ENCODE assay signal across 8 cellular contexts in the genomic region with DNA sequence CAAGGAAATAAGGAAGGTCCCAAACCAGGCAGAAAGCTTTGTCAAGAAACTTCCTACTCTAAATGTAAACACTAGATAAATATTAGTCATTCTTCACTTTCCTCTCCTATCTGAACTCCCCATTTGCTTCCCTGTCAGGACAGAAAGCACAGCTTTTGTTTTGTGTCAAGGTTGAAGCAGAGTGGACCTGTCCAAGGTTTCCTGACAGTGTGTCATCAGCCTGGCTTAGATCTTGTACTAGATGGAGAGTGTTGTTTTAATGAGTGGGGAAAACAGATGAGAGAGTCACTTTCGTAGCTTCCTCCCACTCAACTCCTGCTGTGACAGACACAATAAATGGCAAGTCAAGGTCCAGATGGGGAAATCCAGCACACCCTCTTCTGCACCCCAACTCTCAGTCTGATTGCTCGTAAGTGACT.
DNase-seq lines count a peak whose midpoint lies in the region; ATAC-seq, FAIRE-seq and TF ChIP-seq lines count a peak whose summit lies in the region.
"Not testable (repeated sequence)": the region's sequence is repeated elsewhere in the genome, so short reads cannot be mapped to it uniquely, and the experiment has no call there.

No MANE protein-coding gene starts in this region.

- not testable (repeated sequence) for H3F3A ChIP-seq in PC-3 (ENCODE audit: low read length, unreplicated experiment)

- not testable (repeated sequence) for H2AFZ ChIP-seq in PC-3 (ENCODE audit: low read length)

- H3K9me2 ChIP-seq in PC-3 (replicated peaks; ENCODE audit: low read length), result not testable (repeated sequence)

- H3K4me1 ChIP-seq in PC-3 (ENCODE audit: insufficient read depth, low read length); small intestine (ENCODE audit: control insufficient read depth in 2 of 2, insufficient read depth in 1 of 2, low read depth in 1 of 2, low read length in 1 of 2): not testable (repeated sequence)

- peaks cover 0 to 10% of the 10 kb centered on the region in 2 donors for H3K36me3 Mint-ChIP-seq in activated naive CD4-positive, alpha-beta T cell treated with anti-CD3 and anti-CD28 coated beads, Interleukin-2, amount 50 U/mL, for 72 hours

- not testable (repeated sequence) for H3K27me3 ChIP-seq in PC-3 (ENCODE audit: low read length); small intestine (ENCODE audit: control insufficient read depth in 2 of 2, insufficient read depth in 2 of 2, low read length in 2 of 2)

- not testable (repeated sequence) for TF ChIP-seq CTCF in PC-3 (conservative IDR thresholded peaks at IDR 0.05; ENCODE audit: low read depth, low read length); fibroblast of pulmonary artery (IDR thresholded peaks at IDR 0.05; ENCODE audit: low read length, missing control alignments)

- H3K27ac ChIP-seq in PC-3 (ENCODE audit: low read length), result not testable (repeated sequence)
- H3K27ac ChIP-seq in small intestine (ENCODE audit: low read depth in 1 of 2, low read length in 1 of 2), result peak overlapping the region in 1 of 2 donors; percentile 24

- H3K9me3 ChIP-seq in PC-3 (ENCODE audit: low read length); small intestine (ENCODE audit: control insufficient read depth, low read depth): not testable (repeated sequence)

- not testable (repeated sequence) for H3K9ac ChIP-seq in PC-3 (ENCODE audit: low read length)

- intact Hi-C loops in PC-3 (cut with micrococcal nuclease), result not testable (repeated sequence)

- DNase-seq in PC-3, result peak; percentile 20
- DNase-seq in activated naive CD4-positive, alpha-beta T cell treated with anti-CD3 and anti-CD28 coated beads, Interleukin-2, amount 50 U/mL, for 72 hours (ENCODE audit: low spot score in 2 of 2), result not testable (repeated sequence)
- peak; percentile 16 for DNase-seq in fibroblast of pulmonary artery (ENCODE audit: low read depth)
- DNase-seq in small intestine, result peak; percentile 47

- WGBS in small intestine, 3 donors, result 38 to 51% (median 48%) methylated on average over 1 of the region's 2 CpGs

- not testable (repeated sequence) for H3K79me2 ChIP-seq in PC-3 (ENCODE audit: low read length)

- H3K9me3 Mint-ChIP-seq in activated naive CD4-positive, alpha-beta T cell treated with anti-CD3 and anti-CD28 coated beads, Interleukin-2, amount 50 U/mL, for 72 hours, result not testable (repeated sequence)

- CTCF ChIA-PET in PC-3 (lab: Charles Lee), result not testable (repeated sequence)

- not testable (repeated sequence) for H3K36me3 ChIP-seq in PC-3 (ENCODE audit: low read depth, low read length); small intestine (ENCODE audit: control insufficient read depth in 2 of 2, insufficient read depth in 2 of 2, low read length in 2 of 2)

- not testable (repeated sequence) for H4K20me1 ChIP-seq in PC-3 (ENCODE audit: low read length)

- not testable (repeated sequence) for H3K27ac Mint-ChIP-seq in activated naive CD4-positive, alpha-beta T cell treated with anti-CD3 and anti-CD28 coated beads, Interleukin-2, amount 50 U/mL, for 72 hours

- H3K4me3 ChIP-seq in PC-3 (ENCODE audit: low read length); fibroblast of pulmonary artery (replicated peaks; ENCODE audit: low read depth, low read length); small intestine (ENCODE audit: low read depth in 1 of 2, low read length in 2 of 2): not testable (repeated sequence)

- H3K4me2 ChIP-seq in PC-3 (ENCODE audit: low read length), result not testable (repeated sequence)

- POLR2A ChIA-PET in PC-3 (lab: Charles Lee; ENCODE audit: unreplicated experiment), result not testable (repeated sequence)

- not testable (repeated sequence) for FAIRE-seq in small intestine (lab: Jason Lieb, UNC)

- ATAC-seq in GM18502 (IDR thresholded peaks at IDR 0.05; ENCODE audit: poor library complexity, unreplicated experiment) (peak; percentile 46), GM19463 (IDR thresholded peaks at IDR 0.05; ENCODE audit: unreplicated experiment) (peak; percentile 53), HG02623 (IDR thresholded peaks at IDR 0.05; ENCODE audit: unreplicated experiment) (peak; percentile 51), HG03039 (IDR thresholded peaks at IDR 0.05; ENCODE audit: unreplicated experiment) (peak; percentile 79), PC-3 (peak; percentile 96)
- peak; percentile 56 to 86 for ATAC-seq in activated naive CD4-positive, alpha-beta T cell treated with anti-CD3 and anti-CD28 coated beads, Interleukin-2, amount 50 U/mL, for 72 hours

- not testable (repeated sequence) for BruUV-seq in PC-3 (replicated peaks; lab: Mats Ljungman, UMichigan)

Comparison
In these comparisons a context has a peak if more than half of its experiments do, and no peak if none do; other contexts are left out.
1. ATAC-seq: peak in every context shown above with its lines; median percentile 96 in PC-3; 79 in HG03039; 71 in activated naive CD4-positive, alpha-beta T cell treated with anti-CD3 and anti-CD28 coated beads, Interleukin-2, amount 50 U/mL, for 72 hours; 53 in GM19463; 51 in HG02623; 46 in GM18502.